1 cellular context compared by ENCODE assay signal in the genomic region with DNA sequence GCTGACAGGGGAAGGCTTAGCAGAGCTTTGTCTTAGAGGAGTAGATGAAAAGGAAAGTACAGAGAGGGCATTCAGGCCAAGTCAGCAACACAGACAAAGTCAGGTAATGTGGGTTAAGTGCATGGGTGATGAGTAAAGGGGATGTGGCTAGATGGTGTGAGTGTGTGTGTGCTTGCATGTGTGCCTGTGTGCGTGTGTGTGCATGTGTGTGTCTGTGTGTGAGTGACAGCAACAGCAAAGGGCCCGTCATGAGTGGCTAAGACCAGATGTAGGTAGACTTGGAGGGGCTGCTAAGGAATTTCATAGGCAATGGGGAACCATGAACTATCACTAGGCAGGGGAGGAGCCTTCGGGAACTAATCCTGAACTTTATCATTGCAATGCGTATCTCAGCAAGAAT.
TF ChIP-seq lines count a peak whose summit lies in the region.

No MANE protein-coding gene starts in this region.

TF ChIP-seq in H1, 55 proteins besides CTCF, POLR2A, EP300 and RAD21:
- TF ChIP-seq NRF1 (IDR thresholded peaks at IDR 0.05; ENCODE audit: low read depth, low read length) (no peak), SP2 (IDR thresholded peaks at IDR 0.05; ENCODE audit: low read length) (no peak), SP4 (IDR thresholded peaks at IDR 0.05; ENCODE audit: low read length) (no peak), BACH1 (IDR thresholded peaks at IDR 0.05; ENCODE audit: low read length) (no peak), POLR2AphosphoS5 (IDR thresholded peaks at IDR 0.05; ENCODE audit: low read depth, low read length) (no peak), RBBP5 (IDR thresholded peaks at IDR 0.05; ENCODE audit: borderline replicate concordance, low read depth, low read length) (no peak), CBX8 (IDR thresholded peaks at IDR 0.05; ENCODE audit: borderline replicate concordance, low read depth, low read length) (no peak), CTBP2 (IDR thresholded peaks at IDR 0.05; ENCODE audit: borderline replicate concordance, insufficient read depth, insufficient read length, low read length) (no peak), SUZ12 (IDR thresholded peaks at IDR 0.05; ENCODE audit: low read length) (no peak), KDM1A (IDR thresholded peaks at IDR 0.05; ENCODE audit: borderline replicate concordance, low read length) (no peak)
- TF ChIP-seq, protein P1, sequence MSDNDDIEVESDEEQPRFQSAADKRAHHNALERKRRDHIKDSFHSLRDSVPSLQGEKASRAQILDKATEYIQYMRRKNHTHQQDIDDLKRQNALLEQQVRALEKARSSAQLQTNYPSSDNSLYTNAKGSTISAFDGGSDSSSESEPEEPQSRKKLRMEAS (IDR thresholded peaks at IDR 0.05), result no peak
- TF ChIP-seq, protein P2, sequence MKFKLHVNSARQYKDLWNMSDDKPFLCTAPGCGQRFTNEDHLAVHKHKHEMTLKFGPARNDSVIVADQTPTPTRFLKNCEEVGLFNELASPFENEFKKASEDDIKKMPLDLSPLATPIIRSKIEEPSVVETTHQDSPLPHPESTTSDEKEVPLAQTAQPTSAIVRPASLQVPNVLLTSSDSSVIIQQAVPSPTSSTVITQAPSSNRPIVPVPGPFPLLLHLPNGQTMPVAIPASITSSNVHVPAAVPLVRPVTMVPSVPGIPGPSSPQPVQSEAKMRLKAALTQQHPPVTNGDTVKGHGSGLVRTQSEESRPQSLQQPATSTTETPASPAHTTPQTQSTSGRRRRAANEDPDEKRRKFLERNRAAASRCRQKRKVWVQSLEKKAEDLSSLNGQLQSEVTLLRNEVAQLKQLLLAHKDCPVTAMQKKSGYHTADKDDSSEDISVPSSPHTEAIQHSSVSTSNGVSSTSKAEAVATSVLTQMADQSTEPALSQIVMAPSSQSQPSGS (IDR thresholded peaks at IDR 0.05; ENCODE audit: low read length), result no peak
